ENCODE assay signal across 38 cellular contexts in genomic region chr6:107120404-107120803, GRCh38.
"Had no signal": no experiment of that assay in that cellular context is flagged by ENCODE, and none has a peak within 500 bp of the region (broad histone marks: within the 10 kb centered on the region; RNA-seq: fewer than 3 reads in every experiment).

No MANE protein-coding gene starts in this region.

- H3K36me3 ChIP-seq: ascending aorta, cardiac muscle cell had no signal

- H3K9me3 ChIP-seq: ascending aorta had no signal

- H3K27ac ChIP-seq: ascending aorta, cardiac muscle cell, VCaP had no signal

- H3K27ac Mint-ChIP-seq: activated CD4-positive, alpha-beta memory T cell treated with anti-CD3 and anti-CD28 coated beads, Interleukin-2, amount 10 ng/mL, durations not matched to agents 7 days and 5 days; activated CD4-positive, alpha-beta T cell treated with anti-CD3 and anti-CD28 coated beads for 36 hours; activated CD4-positive, alpha-beta T cell treated with anti-CD3 and anti-CD28 coated beads, Interleukin-2, amount 10 ng/mL, durations not matched to agents 7 days and 5 days; activated CD8-positive, alpha-beta memory T cell treated with anti-CD3 and anti-CD28 coated beads, Interleukin-2, amount 10 ng/mL, durations not matched to agents 7 days and 5 days; activated CD8-positive, alpha-beta T cell treated with anti-CD3 and anti-CD28 coated beads, Interleukin-2, amount 10 ng/mL, durations not matched to agents 7 days and 5 days; activated naive CD4-positive, alpha-beta T cell treated with anti-CD3 and anti-CD28 coated beads, Interleukin-2, amount 10 ng/mL, durations not matched to agents 7 days and 5 days; activated naive CD4-positive, alpha-beta T cell treated with anti-CD3 and anti-CD28 coated beads, Interleukin-2, amount 50 U/mL, for 24 hours; activated naive CD8-positive, alpha-beta T cell; activated naive CD8-positive, alpha-beta T cell treated with anti-CD3 and anti-CD28 coated beads, Interleukin-2, amount 10 ng/mL, durations not matched to agents 7 days and 5 days; activated naive CD8-positive, alpha-beta T cell treated with anti-CD3 and anti-CD28 coated beads, Interleukin-2, amount 50 U/mL, for 24 hours; activated T-cell treated with anti-CD3 and anti-CD28 coated beads, Interleukin-2, amount 50 U/mL, for 24 hours; activated T-helper 2 cell treated with anti-CD3 and anti-CD28 coated beads, Interferon-gamma antibody, Interleukin-2, Interleukin-4, amounts not matched to agents 10 μg/mL and 5 μg/mL and 100 μg/mL, durations not matched to agents 14 hours and 24 hours and 36 hours; T-helper 1 cell treated with Interleukin-12 subunit alpha and Interleukin-12 subunit beta and Interleukin-4 antibody, amounts not matched to agents 30 μg/mL and 1 μg/mL, for 36 hours; T-helper 2 cell treated with Interferon-gamma antibody and Interleukin-4, amounts not matched to agents 5 μg/mL and 100 μg/mL, for 36 hours had no signal

- DNase-seq: activated CD4-positive, alpha-beta memory T cell treated with anti-CD3 and anti-CD28 coated beads, Interleukin-2, amount 10 ng/mL, durations not matched to agents 7 days and 5 days; activated CD4-positive, alpha-beta T cell treated with anti-CD3 and anti-CD28 coated beads for 1 hour; activated CD4-positive, alpha-beta T cell treated with anti-CD3 and anti-CD28 coated beads for 36 hours; activated CD4-positive, alpha-beta T cell treated with anti-CD3 and anti-CD28 coated beads for 48 hours; activated CD4-positive, alpha-beta T cell treated with anti-CD3 and anti-CD28 coated beads, Interleukin-2, amount 10 ng/mL, durations not matched to agents 7 days and 5 days; activated CD4-positive, alpha-beta T cell treated with anti-CD3 and anti-CD28 coated beads, Interleukin-2, amount 50 U/mL, for 48 hours; activated CD4-positive, CD25-positive, alpha-beta regulatory T cell; activated CD8-positive, alpha-beta memory T cell treated with anti-CD3 and anti-CD28 coated beads, Interleukin-2, amount 10 ng/mL, durations not matched to agents 7 days and 5 days; activated CD8-positive, alpha-beta memory T cell treated with anti-CD3 and anti-CD28 coated beads, Interleukin-2, amount 50 U/mL, for 48 hours; activated CD8-positive, alpha-beta T cell treated with anti-CD3 and anti-CD28 coated beads, Interleukin-2, amount 10 ng/mL, durations not matched to agents 7 days and 5 days; activated effector memory CD4-positive, alpha-beta T cell treated with Interleukin-2 at 50 U/mL for 16 hours; activated gamma-delta T cell; activated naive CD4-positive, alpha-beta T cell treated with anti-CD3 and anti-CD28 coated beads, Interleukin-2, amount 10 ng/mL, durations not matched to agents 7 days and 5 days; activated naive CD4-positive, alpha-beta T cell treated with Interleukin-2 at 50 U/mL for 16 hours; activated naive CD8-positive, alpha-beta T cell treated with anti-CD3 and anti-CD28 coated beads, Interleukin-2, amount 10 ng/mL, durations not matched to agents 7 days and 5 days; activated naive CD8-positive, alpha-beta T cell treated with anti-CD3 and anti-CD28 coated beads, Interleukin-2, amount 50 U/mL, for 24 hours; activated T-cell treated with anti-CD3 and anti-CD28 coated beads, Interleukin-2, amount 50 U/mL, for 24 hours; activated T-cell treated with anti-CD3 and anti-CD28 coated beads, Interleukin-2, amount 50 U/mL, for 48 hours; amygdala; anterior cingulate cortex; caudate nucleus; cerebellar nuclear complex; T-helper 1 cell; T-helper 2 cell; T-helper 9 cell had no signal

- H3K27me3 ChIP-seq: ascending aorta, cardiac muscle cell had no signal

- FAIRE-seq: bronchial epithelial cell, TTC549 had no signal

- ATAC-seq: activated CD4-positive, alpha-beta T cell treated with anti-CD3 and anti-CD28 coated beads for 36 hours; activated CD4-positive, CD25-positive, alpha-beta regulatory T cell treated with anti-CD3 and anti-CD28 coated beads, Interleukin-2, amount 50 U/mL, for 24 hours; activated CD8-positive, alpha-beta memory T cell treated with anti-CD3 and anti-CD28 coated beads, Interleukin-2, amount 10 ng/mL, durations not matched to agents 7 days and 5 days; activated CD8-positive, alpha-beta T cell treated with anti-CD3 and anti-CD28 coated beads, Interleukin-2, amount 10 ng/mL, durations not matched to agents 7 days and 5 days; activated naive CD8-positive, alpha-beta T cell treated with anti-CD3 and anti-CD28 coated beads, Interleukin-2, amount 50 U/mL, for 24 hours had no signal

- H3K4me3 Mint-ChIP-seq: activated CD4-positive, alpha-beta memory T cell treated with anti-CD3 and anti-CD28 coated beads, Interleukin-2, amount 10 ng/mL, durations not matched to agents 7 days and 5 days; activated CD4-positive, alpha-beta T cell treated with anti-CD3 and anti-CD28 coated beads for 36 hours; activated CD4-positive, alpha-beta T cell treated with anti-CD3 and anti-CD28 coated beads, Interleukin-2, amount 10 ng/mL, durations not matched to agents 7 days and 5 days; activated CD8-positive, alpha-beta memory T cell treated with anti-CD3 and anti-CD28 coated beads, Interleukin-2, amount 10 ng/mL, durations not matched to agents 7 days and 5 days; activated CD8-positive, alpha-beta T cell treated with anti-CD3 and anti-CD28 coated beads, Interleukin-2, amount 10 ng/mL, durations not matched to agents 7 days and 5 days; activated naive CD4-positive, alpha-beta T cell treated with anti-CD3 and anti-CD28 coated beads, Interleukin-2, amount 10 ng/mL, durations not matched to agents 7 days and 5 days; activated naive CD4-positive, alpha-beta T cell treated with anti-CD3 and anti-CD28 coated beads, Interleukin-2, amount 50 U/mL, for 24 hours; activated naive CD8-positive, alpha-beta T cell; activated naive CD8-positive, alpha-beta T cell treated with anti-CD3 and anti-CD28 coated beads, Interleukin-2, amount 10 ng/mL, durations not matched to agents 7 days and 5 days; activated naive CD8-positive, alpha-beta T cell treated with anti-CD3 and anti-CD28 coated beads, Interleukin-2, amount 50 U/mL, for 24 hours; activated T-cell treated with anti-CD3 and anti-CD28 coated beads, Interleukin-2, amount 50 U/mL, for 24 hours; brain; central memory CD8-positive, alpha-beta T cell; T-helper 1 cell treated with Interleukin-12 subunit alpha and Interleukin-12 subunit beta and Interleukin-4 antibody, amounts not matched to agents 30 μg/mL and 1 μg/mL, for 36 hours; T-helper 2 cell treated with Interferon-gamma antibody and Interleukin-4, amounts not matched to agents 5 μg/mL and 100 μg/mL, for 36 hours had no signal

- H3K4me3 ChIP-seq: ascending aorta, cardiac muscle cell had no signal

- H3K36me3 Mint-ChIP-seq: activated CD8-positive, alpha-beta memory T cell treated with anti-CD3 and anti-CD28 coated beads, Interleukin-2, amount 10 ng/mL, durations not matched to agents 7 days and 5 days; activated naive CD4-positive, alpha-beta T cell treated with anti-CD3 and anti-CD28 coated beads, Interleukin-2, amount 10 ng/mL, durations not matched to agents 7 days and 5 days; activated naive CD4-positive, alpha-beta T cell treated with anti-CD3 and anti-CD28 coated beads, Interleukin-2, amount 50 U/mL, for 24 hours; activated naive CD8-positive, alpha-beta T cell; activated naive CD8-positive, alpha-beta T cell treated with anti-CD3 and anti-CD28 coated beads, Interleukin-2, amount 10 ng/mL, durations not matched to agents 7 days and 5 days; brain had no signal

- H3K27me3 Mint-ChIP-seq: brain had no signal

- H3K9me3 Mint-ChIP-seq: activated CD4-positive, alpha-beta memory T cell treated with anti-CD3 and anti-CD28 coated beads, Interleukin-2, amount 10 ng/mL, durations not matched to agents 7 days and 5 days; activated CD4-positive, alpha-beta T cell treated with anti-CD3 and anti-CD28 coated beads, Interleukin-2, amount 10 ng/mL, durations not matched to agents 7 days and 5 days; activated naive CD4-positive, alpha-beta T cell treated with anti-CD3 and anti-CD28 coated beads, Interleukin-2, amount 10 ng/mL, durations not matched to agents 7 days and 5 days; activated naive CD4-positive, alpha-beta T cell treated with anti-CD3 and anti-CD28 coated beads, Interleukin-2, amount 50 U/mL, for 24 hours; activated naive CD8-positive, alpha-beta T cell treated with anti-CD3 and anti-CD28 coated beads, Interleukin-2, amount 10 ng/mL, durations not matched to agents 7 days and 5 days; activated naive CD8-positive, alpha-beta T cell treated with anti-CD3 and anti-CD28 coated beads, Interleukin-2, amount 50 U/mL, for 24 hours; activated T-cell treated with anti-CD3 and anti-CD28 coated beads, Interleukin-2, amount 50 U/mL, for 24 hours; activated T-helper 2 cell treated with anti-CD3 and anti-CD28 coated beads, Interferon-gamma antibody, Interleukin-2, Interleukin-4, amounts not matched to agents 10 μg/mL and 5 μg/mL and 100 μg/mL, durations not matched to agents 14 hours and 24 hours and 36 hours; central memory CD8-positive, alpha-beta T cell; T-helper 1 cell treated with Interleukin-12 subunit alpha and Interleukin-12 subunit beta and Interleukin-4 antibody, amounts not matched to agents 30 μg/mL and 1 μg/mL, for 36 hours; T-helper 2 cell treated with Interferon-gamma antibody and Interleukin-4, amounts not matched to agents 5 μg/mL and 100 μg/mL, for 36 hours had no signal
